In genomic region chr2:148640767-148641166, GRCh38 we compare ENCODE assay signal across 2 cellular contexts.
TF ChIP-seq lines count a peak whose summit lies in the region.

No MANE protein-coding gene starts in this region.

TF ChIP-seq in H1, 55 proteins besides CTCF, POLR2A, EP300 and RAD21 (continued from another document):
- TF ChIP-seq E2F6 (IDR thresholded peaks at IDR 0.05) (no peak), SP1 (IDR thresholded peaks at IDR 0.05; ENCODE audit: low read depth, low read length) (no peak), ATF3 (IDR thresholded peaks at IDR 0.05; ENCODE audit: insufficient read depth, low read depth, low read length) (no peak), RXRA (IDR thresholded peaks at IDR 0.05; ENCODE audit: insufficient read depth, low read depth, low read length) (no peak), EZH2 (IDR thresholded peaks at IDR 0.05; ENCODE audit: low read depth, low read length, severe bottlenecking) (no peak), GTF2F1 (IDR thresholded peaks at IDR 0.05; ENCODE audit: borderline replicate concordance, low read depth, low read length) (no peak), CBX8 (IDR thresholded peaks at IDR 0.05; ENCODE audit: borderline replicate concordance, low read depth, low read length) (no peak), NANOG (IDR thresholded peaks at IDR 0.05; ENCODE audit: insufficient read depth, low read depth, low read length, poor library complexity, severe bottlenecking) (no peak), MAX (IDR thresholded peaks at IDR 0.05) (no peak), RBBP5 (IDR thresholded peaks at IDR 0.05; ENCODE audit: borderline replicate concordance, low read depth, low read length) (no peak), HDAC6 (IDR thresholded peaks at IDR 0.05; ENCODE audit: low read depth, low read length) (no peak), ASH2L (IDR thresholded peaks at IDR 0.05; ENCODE audit: low read length) (no peak), TBP (IDR thresholded peaks at IDR 0.05; ENCODE audit: low read depth, low read length) (no peak), SIX5 (IDR thresholded peaks at IDR 0.05; ENCODE audit: low read depth, low read length) (no peak)

TF ChIP-seq in neural cell, 6 proteins besides CTCF, POLR2A, EP300 and RAD21 (continued from another document):
- no peak for TF ChIP-seq REST (IDR thresholded peaks at IDR 0.05; ENCODE audit: borderline replicate concordance)
TF ChIP-seq in neural cell: peak in this region for 1.
